Comparison of ENCODE assay signal across 1 cellular context in the genomic region with DNA sequence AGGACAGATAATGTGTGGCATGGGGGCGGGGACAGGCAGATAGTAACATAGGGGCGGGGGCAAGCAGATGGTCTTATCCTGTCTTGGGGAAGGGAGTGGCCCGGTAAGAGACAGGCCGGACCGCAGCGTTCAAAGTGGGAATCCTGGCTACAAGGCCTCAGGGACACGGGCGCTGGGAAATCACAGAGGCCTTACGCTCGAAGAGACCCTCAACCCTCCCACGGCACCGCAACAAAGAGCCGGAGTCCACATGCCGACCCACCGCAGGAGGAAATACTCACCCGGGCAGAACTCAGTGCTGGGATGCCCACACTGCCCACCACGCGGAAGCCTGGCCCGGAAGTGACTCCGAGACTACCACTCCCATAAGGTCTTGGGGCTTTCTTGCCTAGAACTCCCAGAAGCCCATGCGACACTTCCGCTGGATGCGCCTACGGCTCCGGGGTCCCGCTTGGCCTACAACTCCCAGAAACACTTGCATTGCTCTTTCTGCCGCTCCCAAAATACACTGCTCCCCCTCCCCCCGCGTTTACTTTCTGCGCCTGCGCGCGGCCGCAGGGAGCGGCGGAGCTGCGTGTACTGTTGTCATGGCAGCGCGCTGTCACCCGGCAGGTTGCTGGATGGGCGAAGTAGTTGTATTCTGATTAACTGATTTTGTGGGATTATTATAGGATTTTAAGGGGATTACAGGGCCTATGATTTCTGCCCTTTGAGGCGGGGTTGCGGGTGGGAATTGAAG.
TF ChIP-seq lines count a peak whose summit lies in the region.

A gene (minus strand): TSS at position 344 of the 739 bp plus-strand sequence. CDS start 3,840 bp downstream, outside the sequence.

TF ChIP-seq in K562, 482 proteins besides CTCF, POLR2A, EP300 and RAD21 (continued from another document and continues in another):
- TF ChIP-seq, protein P1, sequence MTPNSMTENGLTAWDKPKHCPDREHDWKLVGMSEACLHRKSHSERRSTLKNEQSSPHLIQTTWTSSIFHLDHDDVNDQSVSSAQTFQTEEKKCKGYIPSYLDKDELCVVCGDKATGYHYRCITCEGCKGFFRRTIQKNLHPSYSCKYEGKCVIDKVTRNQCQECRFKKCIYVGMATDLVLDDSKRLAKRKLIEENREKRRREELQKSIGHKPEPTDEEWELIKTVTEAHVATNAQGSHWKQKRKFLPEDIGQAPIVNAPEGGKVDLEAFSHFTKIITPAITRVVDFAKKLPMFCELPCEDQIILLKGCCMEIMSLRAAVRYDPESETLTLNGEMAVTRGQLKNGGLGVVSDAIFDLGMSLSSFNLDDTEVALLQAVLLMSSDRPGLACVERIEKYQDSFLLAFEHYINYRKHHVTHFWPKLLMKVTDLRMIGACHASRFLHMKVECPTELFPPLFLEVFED (CRISPR knock-in tag; conservative IDR thresholded peaks at IDR 0.05): no peak
- TF ChIP-seq ZNF780A (CRISPR knock-in tag; IDR thresholded peaks at IDR 0.05) (no peak), RBM22 (IDR thresholded peaks at IDR 0.05; ENCODE audit: low read depth, low read length, poor library complexity, severe bottlenecking) (peak; percentile 90), ZNF77 (CRISPR knock-in tag; IDR thresholded peaks at IDR 0.05) (no peak), ASH1L (IDR thresholded peaks at IDR 0.05; ENCODE audit: borderline replicate concordance, low read depth, partially characterized antibody) (peak; percentile 67), SUPT5H (IDR thresholded peaks at IDR 0.05) (peak; percentile 81), NR2C2 (CRISPR knock-in tag; IDR thresholded peaks at IDR 0.05) (peak; percentile 77), NR2C2 (tag; IDR thresholded peaks at IDR 0.05) (peak; percentile 96), RBM14 (IDR thresholded peaks at IDR 0.05; ENCODE audit: borderline replicate concordance, insufficient read depth, low read depth, low read length) (no peak), MCM5 (IDR thresholded peaks at IDR 0.05; ENCODE audit: low read depth) (no peak), MXI1 (IDR thresholded peaks at IDR 0.05; ENCODE audit: low read depth, low read length) (peak; percentile 93), NFIX (CRISPR knock-in tag; IDR thresholded peaks at IDR 0.05; ENCODE audit: low read depth) (no peak), XRCC4 (IDR thresholded peaks at IDR 0.05; ENCODE audit: extremely low read depth, insufficient read depth, insufficient read length) (no peak), CREB1 (IDR thresholded peaks at IDR 0.05) (peak; percentile 55), CREB1 (CRISPR knock-in tag; IDR thresholded peaks at IDR 0.05) (peak; percentile 84), DDX20 (tag; IDR thresholded peaks at IDR 0.05; ENCODE audit: low read depth) (no peak), NBN (IDR thresholded peaks at IDR 0.05; ENCODE audit: low read depth) (peak; percentile 34), ZNF589 (CRISPR knock-in tag; IDR thresholded peaks at IDR 0.05; ENCODE audit: low read depth) (no peak), FIP1L1 (IDR thresholded peaks at IDR 0.05; ENCODE audit: low read depth, low read length, poor library complexity, severe bottlenecking) (no peak), ZNF408 (CRISPR knock-in tag; IDR thresholded peaks at IDR 0.05; ENCODE audit: low read depth) (no peak), KAT8 (IDR thresholded peaks at IDR 0.05; ENCODE audit: low read depth) (no peak), BHLHE40 (IDR thresholded peaks at IDR 0.05; ENCODE audit: low read length) (0 out of 2 replicates have a peak, but pooled peaks have one; percentile 10), ZNF282 (CRISPR knock-in tag; IDR thresholded peaks at IDR 0.05) (no peak)
- TF ChIP-seq, protein P2, sequence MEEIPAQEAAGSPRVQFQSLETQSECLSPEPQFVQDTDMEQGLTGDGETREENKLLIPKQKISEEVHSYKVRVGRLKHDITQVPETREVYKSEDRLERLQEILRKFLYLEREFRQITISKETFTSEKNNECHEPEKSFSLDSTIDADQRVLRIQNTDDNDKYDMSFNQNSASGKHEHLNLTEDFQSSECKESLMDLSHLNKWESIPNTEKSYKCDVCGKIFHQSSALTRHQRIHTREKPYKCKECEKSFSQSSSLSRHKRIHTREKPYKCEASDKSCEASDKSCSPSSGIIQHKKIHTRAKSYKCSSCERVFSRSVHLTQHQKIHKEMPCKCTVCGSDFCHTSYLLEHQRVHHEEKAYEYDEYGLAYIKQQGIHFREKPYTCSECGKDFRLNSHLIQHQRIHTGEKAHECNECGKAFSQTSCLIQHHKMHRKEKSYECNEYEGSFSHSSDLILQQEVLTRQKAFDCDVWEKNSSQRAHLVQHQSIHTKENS (CRISPR knock-in tag; IDR thresholded peaks at IDR 0.05): no peak
- TF ChIP-seq, protein P3, sequence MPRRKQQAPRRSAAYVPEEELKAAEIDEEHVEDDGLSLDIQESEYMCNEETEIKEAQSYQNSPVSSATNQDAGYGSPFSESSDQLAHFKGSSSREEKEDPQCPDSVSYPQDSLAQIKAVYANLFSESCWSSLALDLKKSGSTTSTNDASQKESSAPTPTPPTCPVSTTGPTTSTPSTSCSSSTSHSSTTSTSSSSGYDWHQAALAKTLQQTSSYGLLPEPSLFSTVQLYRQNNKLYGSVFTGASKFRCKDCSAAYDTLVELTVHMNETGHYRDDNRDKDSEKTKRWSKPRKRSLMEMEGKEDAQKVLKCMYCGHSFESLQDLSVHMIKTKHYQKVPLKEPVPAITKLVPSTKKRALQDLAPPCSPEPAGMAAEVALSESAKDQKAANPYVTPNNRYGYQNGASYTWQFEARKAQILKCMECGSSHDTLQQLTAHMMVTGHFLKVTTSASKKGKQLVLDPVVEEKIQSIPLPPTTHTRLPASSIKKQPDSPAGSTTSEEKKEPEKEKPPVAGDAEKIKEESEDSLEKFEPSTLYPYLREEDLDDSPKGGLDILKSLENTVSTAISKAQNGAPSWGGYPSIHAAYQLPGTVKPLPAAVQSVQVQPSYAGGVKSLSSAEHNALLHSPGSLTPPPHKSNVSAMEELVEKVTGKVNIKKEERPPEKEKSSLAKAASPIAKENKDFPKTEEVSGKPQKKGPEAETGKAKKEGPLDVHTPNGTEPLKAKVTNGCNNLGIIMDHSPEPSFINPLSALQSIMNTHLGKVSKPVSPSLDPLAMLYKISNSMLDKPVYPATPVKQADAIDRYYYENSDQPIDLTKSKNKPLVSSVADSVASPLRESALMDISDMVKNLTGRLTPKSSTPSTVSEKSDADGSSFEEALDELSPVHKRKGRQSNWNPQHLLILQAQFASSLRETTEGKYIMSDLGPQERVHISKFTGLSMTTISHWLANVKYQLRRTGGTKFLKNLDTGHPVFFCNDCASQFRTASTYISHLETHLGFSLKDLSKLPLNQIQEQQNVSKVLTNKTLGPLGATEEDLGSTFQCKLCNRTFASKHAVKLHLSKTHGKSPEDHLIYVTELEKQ (CRISPR knock-in tag; IDR thresholded peaks at IDR 0.05): no peak
- TF ChIP-seq, protein P4, sequence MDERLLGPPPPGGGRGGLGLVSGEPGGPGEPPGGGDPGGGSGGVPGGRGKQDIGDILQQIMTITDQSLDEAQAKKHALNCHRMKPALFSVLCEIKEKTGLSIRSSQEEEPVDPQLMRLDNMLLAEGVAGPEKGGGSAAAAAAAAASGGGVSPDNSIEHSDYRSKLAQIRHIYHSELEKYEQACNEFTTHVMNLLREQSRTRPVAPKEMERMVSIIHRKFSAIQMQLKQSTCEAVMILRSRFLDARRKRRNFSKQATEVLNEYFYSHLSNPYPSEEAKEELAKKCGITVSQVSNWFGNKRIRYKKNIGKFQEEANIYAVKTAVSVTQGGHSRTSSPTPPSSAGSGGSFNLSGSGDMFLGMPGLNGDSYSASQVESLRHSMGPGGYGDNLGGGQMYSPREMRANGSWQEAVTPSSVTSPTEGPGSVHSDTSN (CRISPR knock-in tag; IDR thresholded peaks at IDR 0.05; ENCODE audit: low read depth): no peak
- TF ChIP-seq, protein P4 (tag; conservative IDR thresholded peaks at IDR 0.05; ENCODE audit: low read depth): 0 out of 2 replicates have a peak, but pooled peaks have one; percentile 6
- TF ChIP-seq, protein P5, sequence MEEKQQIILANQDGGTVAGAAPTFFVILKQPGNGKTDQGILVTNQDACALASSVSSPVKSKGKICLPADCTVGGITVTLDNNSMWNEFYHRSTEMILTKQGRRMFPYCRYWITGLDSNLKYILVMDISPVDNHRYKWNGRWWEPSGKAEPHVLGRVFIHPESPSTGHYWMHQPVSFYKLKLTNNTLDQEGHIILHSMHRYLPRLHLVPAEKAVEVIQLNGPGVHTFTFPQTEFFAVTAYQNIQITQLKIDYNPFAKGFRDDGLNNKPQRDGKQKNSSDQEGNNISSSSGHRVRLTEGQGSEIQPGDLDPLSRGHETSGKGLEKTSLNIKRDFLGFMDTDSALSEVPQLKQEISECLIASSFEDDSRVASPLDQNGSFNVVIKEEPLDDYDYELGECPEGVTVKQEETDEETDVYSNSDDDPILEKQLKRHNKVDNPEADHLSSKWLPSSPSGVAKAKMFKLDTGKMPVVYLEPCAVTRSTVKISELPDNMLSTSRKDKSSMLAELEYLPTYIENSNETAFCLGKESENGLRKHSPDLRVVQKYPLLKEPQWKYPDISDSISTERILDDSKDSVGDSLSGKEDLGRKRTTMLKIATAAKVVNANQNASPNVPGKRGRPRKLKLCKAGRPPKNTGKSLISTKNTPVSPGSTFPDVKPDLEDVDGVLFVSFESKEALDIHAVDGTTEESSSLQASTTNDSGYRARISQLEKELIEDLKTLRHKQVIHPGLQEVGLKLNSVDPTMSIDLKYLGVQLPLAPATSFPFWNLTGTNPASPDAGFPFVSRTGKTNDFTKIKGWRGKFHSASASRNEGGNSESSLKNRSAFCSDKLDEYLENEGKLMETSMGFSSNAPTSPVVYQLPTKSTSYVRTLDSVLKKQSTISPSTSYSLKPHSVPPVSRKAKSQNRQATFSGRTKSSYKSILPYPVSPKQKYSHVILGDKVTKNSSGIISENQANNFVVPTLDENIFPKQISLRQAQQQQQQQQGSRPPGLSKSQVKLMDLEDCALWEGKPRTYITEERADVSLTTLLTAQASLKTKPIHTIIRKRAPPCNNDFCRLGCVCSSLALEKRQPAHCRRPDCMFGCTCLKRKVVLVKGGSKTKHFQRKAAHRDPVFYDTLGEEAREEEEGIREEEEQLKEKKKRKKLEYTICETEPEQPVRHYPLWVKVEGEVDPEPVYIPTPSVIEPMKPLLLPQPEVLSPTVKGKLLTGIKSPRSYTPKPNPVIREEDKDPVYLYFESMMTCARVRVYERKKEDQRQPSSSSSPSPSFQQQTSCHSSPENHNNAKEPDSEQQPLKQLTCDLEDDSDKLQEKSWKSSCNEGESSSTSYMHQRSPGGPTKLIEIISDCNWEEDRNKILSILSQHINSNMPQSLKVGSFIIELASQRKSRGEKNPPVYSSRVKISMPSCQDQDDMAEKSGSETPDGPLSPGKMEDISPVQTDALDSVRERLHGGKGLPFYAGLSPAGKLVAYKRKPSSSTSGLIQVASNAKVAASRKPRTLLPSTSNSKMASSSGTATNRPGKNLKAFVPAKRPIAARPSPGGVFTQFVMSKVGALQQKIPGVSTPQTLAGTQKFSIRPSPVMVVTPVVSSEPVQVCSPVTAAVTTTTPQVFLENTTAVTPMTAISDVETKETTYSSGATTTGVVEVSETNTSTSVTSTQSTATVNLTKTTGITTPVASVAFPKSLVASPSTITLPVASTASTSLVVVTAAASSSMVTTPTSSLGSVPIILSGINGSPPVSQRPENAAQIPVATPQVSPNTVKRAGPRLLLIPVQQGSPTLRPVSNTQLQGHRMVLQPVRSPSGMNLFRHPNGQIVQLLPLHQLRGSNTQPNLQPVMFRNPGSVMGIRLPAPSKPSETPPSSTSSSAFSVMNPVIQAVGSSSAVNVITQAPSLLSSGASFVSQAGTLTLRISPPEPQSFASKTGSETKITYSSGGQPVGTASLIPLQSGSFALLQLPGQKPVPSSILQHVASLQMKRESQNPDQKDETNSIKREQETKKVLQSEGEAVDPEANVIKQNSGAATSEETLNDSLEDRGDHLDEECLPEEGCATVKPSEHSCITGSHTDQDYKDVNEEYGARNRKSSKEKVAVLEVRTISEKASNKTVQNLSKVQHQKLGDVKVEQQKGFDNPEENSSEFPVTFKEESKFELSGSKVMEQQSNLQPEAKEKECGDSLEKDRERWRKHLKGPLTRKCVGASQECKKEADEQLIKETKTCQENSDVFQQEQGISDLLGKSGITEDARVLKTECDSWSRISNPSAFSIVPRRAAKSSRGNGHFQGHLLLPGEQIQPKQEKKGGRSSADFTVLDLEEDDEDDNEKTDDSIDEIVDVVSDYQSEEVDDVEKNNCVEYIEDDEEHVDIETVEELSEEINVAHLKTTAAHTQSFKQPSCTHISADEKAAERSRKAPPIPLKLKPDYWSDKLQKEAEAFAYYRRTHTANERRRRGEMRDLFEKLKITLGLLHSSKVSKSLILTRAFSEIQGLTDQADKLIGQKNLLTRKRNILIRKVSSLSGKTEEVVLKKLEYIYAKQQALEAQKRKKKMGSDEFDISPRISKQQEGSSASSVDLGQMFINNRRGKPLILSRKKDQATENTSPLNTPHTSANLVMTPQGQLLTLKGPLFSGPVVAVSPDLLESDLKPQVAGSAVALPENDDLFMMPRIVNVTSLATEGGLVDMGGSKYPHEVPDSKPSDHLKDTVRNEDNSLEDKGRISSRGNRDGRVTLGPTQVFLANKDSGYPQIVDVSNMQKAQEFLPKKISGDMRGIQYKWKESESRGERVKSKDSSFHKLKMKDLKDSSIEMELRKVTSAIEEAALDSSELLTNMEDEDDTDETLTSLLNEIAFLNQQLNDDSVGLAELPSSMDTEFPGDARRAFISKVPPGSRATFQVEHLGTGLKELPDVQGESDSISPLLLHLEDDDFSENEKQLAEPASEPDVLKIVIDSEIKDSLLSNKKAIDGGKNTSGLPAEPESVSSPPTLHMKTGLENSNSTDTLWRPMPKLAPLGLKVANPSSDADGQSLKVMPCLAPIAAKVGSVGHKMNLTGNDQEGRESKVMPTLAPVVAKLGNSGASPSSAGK (IDR thresholded peaks at IDR 0.05): no peak
- TF ChIP-seq, protein P6, sequence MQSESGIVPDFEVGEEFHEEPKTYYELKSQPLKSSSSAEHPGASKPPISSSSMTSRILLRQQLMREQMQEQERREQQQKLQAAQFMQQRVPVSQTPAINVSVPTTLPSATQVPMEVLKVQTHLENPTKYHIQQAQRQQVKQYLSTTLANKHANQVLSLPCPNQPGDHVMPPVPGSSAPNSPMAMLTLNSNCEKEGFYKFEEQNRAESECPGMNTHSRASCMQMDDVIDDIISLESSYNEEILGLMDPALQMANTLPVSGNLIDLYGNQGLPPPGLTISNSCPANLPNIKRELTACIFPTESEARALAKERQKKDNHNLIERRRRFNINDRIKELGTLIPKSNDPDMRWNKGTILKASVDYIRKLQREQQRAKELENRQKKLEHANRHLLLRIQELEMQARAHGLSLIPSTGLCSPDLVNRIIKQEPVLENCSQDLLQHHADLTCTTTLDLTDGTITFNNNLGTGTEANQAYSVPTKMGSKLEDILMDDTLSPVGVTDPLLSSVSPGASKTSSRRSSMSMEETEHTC (IDR thresholded peaks at IDR 0.05): no peak
- TF ChIP-seq, protein P7, sequence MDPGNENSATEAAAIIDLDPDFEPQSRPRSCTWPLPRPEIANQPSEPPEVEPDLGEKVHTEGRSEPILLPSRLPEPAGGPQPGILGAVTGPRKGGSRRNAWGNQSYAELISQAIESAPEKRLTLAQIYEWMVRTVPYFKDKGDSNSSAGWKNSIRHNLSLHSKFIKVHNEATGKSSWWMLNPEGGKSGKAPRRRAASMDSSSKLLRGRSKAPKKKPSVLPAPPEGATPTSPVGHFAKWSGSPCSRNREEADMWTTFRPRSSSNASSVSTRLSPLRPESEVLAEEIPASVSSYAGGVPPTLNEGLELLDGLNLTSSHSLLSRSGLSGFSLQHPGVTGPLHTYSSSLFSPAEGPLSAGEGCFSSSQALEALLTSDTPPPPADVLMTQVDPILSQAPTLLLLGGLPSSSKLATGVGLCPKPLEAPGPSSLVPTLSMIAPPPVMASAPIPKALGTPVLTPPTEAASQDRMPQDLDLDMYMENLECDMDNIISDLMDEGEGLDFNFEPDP (CRISPR knock-in tag; IDR thresholded peaks at IDR 0.05): no peak
